Comparison of ENCODE assay signal across 1 cellular context in the genomic region with DNA sequence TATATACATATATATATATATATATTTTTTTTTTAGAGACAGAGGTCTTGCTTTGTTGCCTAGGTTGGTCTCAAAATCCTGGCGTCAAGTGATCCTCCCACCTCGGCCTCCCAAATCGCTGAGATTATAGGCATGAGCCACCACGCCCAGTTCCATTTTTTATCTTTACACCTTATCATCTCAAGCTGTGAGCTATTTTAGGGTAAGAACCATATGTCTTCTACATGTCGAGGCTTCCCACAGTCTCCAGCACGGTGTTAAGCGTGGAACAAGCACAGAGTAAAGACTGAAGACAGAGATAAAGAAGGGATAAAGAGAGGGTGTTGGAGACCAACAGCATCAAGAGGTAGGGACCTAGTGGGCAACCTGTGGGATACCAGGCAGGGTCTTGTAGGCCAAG.
TF ChIP-seq lines count a peak whose summit lies in the region.

No MANE protein-coding gene starts in this region.

TF ChIP-seq in K562, 482 proteins besides CTCF, POLR2A, EP300 and RAD21:
- TF ChIP-seq MEIS2 (IDR thresholded peaks at IDR 0.05; ENCODE audit: partially characterized antibody) = peak; percentile 17
- TF ChIP-seq MCM2 (IDR thresholded peaks at IDR 0.05; ENCODE audit: low read depth) = no peak
- no peak for TF ChIP-seq HBP1 (CRISPR knock-in tag; IDR thresholded peaks at IDR 0.05)
- no peak for TF ChIP-seq PTBP1 (IDR thresholded peaks at IDR 0.05; ENCODE audit: low read depth, low read length)
- TF ChIP-seq NR3C1 (CRISPR knock-in tag; IDR thresholded peaks at IDR 0.05) = no peak
- TF ChIP-seq ATF6 (CRISPR knock-in tag; IDR thresholded peaks at IDR 0.05) = no peak
- peak; percentile 93 for TF ChIP-seq MEF2A (IDR thresholded peaks at IDR 0.05; ENCODE audit: control insufficient read depth, low read depth, low read length)
- TF ChIP-seq, protein P1, sequence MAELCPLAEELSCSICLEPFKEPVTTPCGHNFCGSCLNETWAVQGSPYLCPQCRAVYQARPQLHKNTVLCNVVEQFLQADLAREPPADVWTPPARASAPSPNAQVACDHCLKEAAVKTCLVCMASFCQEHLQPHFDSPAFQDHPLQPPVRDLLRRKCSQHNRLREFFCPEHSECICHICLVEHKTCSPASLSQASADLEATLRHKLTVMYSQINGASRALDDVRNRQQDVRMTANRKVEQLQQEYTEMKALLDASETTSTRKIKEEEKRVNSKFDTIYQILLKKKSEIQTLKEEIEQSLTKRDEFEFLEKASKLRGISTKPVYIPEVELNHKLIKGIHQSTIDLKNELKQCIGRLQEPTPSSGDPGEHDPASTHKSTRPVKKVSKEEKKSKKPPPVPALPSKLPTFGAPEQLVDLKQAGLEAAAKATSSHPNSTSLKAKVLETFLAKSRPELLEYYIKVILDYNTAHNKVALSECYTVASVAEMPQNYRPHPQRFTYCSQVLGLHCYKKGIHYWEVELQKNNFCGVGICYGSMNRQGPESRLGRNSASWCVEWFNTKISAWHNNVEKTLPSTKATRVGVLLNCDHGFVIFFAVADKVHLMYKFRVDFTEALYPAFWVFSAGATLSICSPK (IDR thresholded peaks at IDR 0.05; ENCODE audit: borderline replicate concordance) = no peak
- 0 out of 4 replicates have a peak, but pooled peaks of 1 of the 2 experiments have one; percentile 6 for TF ChIP-seq RCOR1 (IDR thresholded peaks at IDR 0.05; ENCODE audit: borderline replicate concordance in 1 of 2, low read depth in 2 of 2, low read length in 2 of 2)
- no peak for TF ChIP-seq ESRRB (CRISPR knock-in tag; IDR thresholded peaks at IDR 0.05; ENCODE audit: borderline replicate concordance)
- TF ChIP-seq TEAD2 (tag; IDR thresholded peaks at IDR 0.05) = no peak
- TF ChIP-seq L3MBTL2 (IDR thresholded peaks at IDR 0.05) = peak; percentile 77
- TF ChIP-seq, protein P2, sequence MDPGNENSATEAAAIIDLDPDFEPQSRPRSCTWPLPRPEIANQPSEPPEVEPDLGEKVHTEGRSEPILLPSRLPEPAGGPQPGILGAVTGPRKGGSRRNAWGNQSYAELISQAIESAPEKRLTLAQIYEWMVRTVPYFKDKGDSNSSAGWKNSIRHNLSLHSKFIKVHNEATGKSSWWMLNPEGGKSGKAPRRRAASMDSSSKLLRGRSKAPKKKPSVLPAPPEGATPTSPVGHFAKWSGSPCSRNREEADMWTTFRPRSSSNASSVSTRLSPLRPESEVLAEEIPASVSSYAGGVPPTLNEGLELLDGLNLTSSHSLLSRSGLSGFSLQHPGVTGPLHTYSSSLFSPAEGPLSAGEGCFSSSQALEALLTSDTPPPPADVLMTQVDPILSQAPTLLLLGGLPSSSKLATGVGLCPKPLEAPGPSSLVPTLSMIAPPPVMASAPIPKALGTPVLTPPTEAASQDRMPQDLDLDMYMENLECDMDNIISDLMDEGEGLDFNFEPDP (CRISPR knock-in tag; IDR thresholded peaks at IDR 0.05) = no peak
- TF ChIP-seq MEF2D (tag; conservative IDR thresholded peaks at IDR 0.05; ENCODE audit: low read depth) = peak; percentile 98
- no peak for TF ChIP-seq RBM34 (IDR thresholded peaks at IDR 0.05; ENCODE audit: borderline replicate concordance, insufficient read depth, low read length)
